8 cellular contexts compared by ENCODE assay signal in genomic region chr11:46348566-46348981, GRCh38.
DNase-seq lines count a peak whose midpoint lies in the region; TF ChIP-seq lines count a peak whose summit lies in the region.

No MANE protein-coding gene starts in this region.

- no peak overlapping the region for H3K27ac ChIP-seq in ACC112 (ENCODE audit: low read depth, low read length)
- no peak overlapping the region for H3K27ac ChIP-seq in muscle layer of colon (ENCODE audit: low read depth, low read length)

- H3K79me2 ChIP-seq in ACC112 (ENCODE audit: control insufficient read depth, insufficient read depth, low read length, unreplicated experiment): peaks cover 49% of the 10 kb centered on the region
- H3K79me2 ChIP-seq in Loucy (ENCODE audit: insufficient read depth, low read length): peaks cover 77% of the 10 kb centered on the region

- peak overlapping the region; percentile 100 for H3K4me2 ChIP-seq in Loucy (ENCODE audit: low read depth, low read length, poor library complexity, severe bottlenecking)

- no peak overlapping the region for H2AFZ ChIP-seq in ACC112 (ENCODE audit: low read length, unreplicated experiment)
- no peak overlapping the region for H2AFZ ChIP-seq in Loucy (ENCODE audit: low read length)

- H3K36me3 ChIP-seq in ACC112 (ENCODE audit: insufficient read depth, low read length) (no peaks in the 10 kb centered on the region), Loucy (ENCODE audit: insufficient read depth, low read length) (peaks cover 3% of the 10 kb centered on the region; the same call in 1 of the 2 replicates), muscle layer of colon (ENCODE audit: insufficient read depth, low read length) (no peaks in the 10 kb centered on the region)

- H3K9me3 ChIP-seq in Loucy (ENCODE audit: insufficient read depth, low read depth, low read length) (no peaks in the 10 kb centered on the region), muscle layer of colon (ENCODE audit: low read length) (no peaks in the 10 kb centered on the region)

- H3K9ac ChIP-seq in Loucy (ENCODE audit: low read depth, low read length, poor library complexity, severe bottlenecking) (peak overlapping the region; percentile 95), muscle layer of colon (ENCODE audit: low read length) (peak overlapping the region; percentile 50)

- peaks cover 49% of the 10 kb centered on the region for H4K20me1 ChIP-seq in Loucy (ENCODE audit: insufficient read depth, low read length, poor library complexity, severe bottlenecking)

- no peaks in the 10 kb centered on the region for H3K9me2 ChIP-seq in Loucy (replicated peaks; ENCODE audit: low read depth, low read length)

- H3K27me3 ChIP-seq in ACC112 (ENCODE audit: insufficient read depth, low read length) (no peaks in the 10 kb centered on the region), Loucy (ENCODE audit: insufficient read depth, low read length, poor library complexity, severe bottlenecking) (no peaks in the 10 kb centered on the region), muscle layer of colon (ENCODE audit: control insufficient read depth in 1 of 2, insufficient read depth in 2 of 2, low read length in 2 of 2) (no peaks in the 10 kb centered on the region)

- peaks cover 6% of the 10 kb centered on the region for H3F3A ChIP-seq in Loucy (ENCODE audit: low read depth)

- TF ChIP-seq CTCF in Loucy (conservative IDR thresholded peaks at IDR 0.05; ENCODE audit: low read length) (no peak), cardiac fibroblast (IDR thresholded peaks at IDR 0.05; ENCODE audit: low read depth, low read length) (no peak)

- peaks cover 14% of the 10 kb centered on the region for H3K4me1 ChIP-seq in ACC112 (ENCODE audit: control insufficient read depth, insufficient read depth, low read length, unreplicated experiment)
- H3K4me1 ChIP-seq in Loucy (ENCODE audit: insufficient read depth, low read length, poor library complexity, severe bottlenecking): peaks cover 75% of the 10 kb centered on the region
- peaks cover 31% of the 10 kb centered on the region for H3K4me1 ChIP-seq in muscle layer of colon (ENCODE audit: insufficient read depth, low read length)

- H3K4me3 ChIP-seq in ACC112 (ENCODE audit: low read depth, low read length) (peak overlapping the region; percentile 90), Loucy (ENCODE audit: low read length, poor library complexity, severe bottlenecking) (peak overlapping the region; percentile 97), cardiac fibroblast (replicated peaks in 1 of 2; ENCODE audit: low read depth in 2 of 2, low read length in 2 of 2) (peak overlapping the region; percentile 93 to 96), muscle layer of colon (ENCODE audit: low read depth in 1 of 2, low read length in 2 of 2) (peak overlapping the region; percentile 74 to 84)

- DNase-seq in cardiac fibroblast (ENCODE audit: low read depth in 2 of 2) (no peak), D341Med (ENCODE audit: low spot score) (no peak), HK-2 (ENCODE audit: unreplicated experiment) (no peak), inferior parietal cortex (ENCODE audit: extremely low spot score) (no peak), NCI-H82 treated with DMSO at 0.1 percent for 48 hours (lab: John Stamatoyannopoulos, UW; ENCODE audit: unreplicated experiment) (no peak)
